Comparison of ENCODE assay signal across 12 cellular contexts in the genomic region with DNA sequence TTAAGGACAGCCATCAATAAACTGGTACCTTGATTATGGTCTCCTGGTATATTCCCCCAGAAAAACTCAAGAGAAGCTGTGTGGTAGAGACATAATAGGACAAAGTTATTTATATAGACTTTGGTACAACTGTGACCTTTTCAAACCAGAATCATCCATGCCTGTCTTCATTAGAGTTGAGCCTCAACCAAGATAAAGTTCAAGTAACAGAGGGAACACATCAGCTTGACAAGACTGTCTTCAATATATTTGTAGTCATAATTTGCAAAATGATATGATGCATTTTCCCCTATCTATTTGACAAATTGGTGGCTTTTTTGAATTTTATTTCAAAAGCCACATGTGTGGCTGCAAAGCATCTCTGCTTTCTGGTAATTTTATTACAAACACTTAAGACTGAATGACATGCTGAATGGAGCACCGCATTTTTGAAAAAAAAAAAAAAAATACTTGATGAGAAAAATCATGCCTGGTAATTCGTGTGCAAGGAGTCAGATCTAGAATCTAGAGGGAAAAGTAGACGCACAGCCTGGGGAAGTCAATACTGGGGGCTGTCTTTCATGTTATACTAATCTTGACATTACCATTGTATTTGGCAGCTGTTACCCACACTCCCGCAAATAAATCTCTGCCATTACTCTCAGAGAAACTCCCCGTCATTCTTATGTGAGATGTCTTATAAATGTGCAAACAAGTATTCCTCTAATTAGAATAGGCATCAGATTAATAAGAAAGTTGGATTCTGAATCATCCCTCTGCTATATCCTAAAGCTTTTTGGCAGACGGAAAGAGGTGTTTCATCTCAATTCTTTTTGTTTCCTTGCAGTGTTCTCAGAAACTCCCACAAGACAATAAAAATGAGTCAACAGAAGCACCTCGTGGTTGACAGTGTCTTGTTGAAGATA.
DNase-seq lines count a peak whose midpoint lies in the region; ATAC-seq and TF ChIP-seq lines count a peak whose summit lies in the region.
"Had no signal": no experiment of that assay in that cellular context is flagged by ENCODE, and none has a peak within 500 bp of the region (broad histone marks: within the 10 kb centered on the region; RNA-seq: fewer than 3 reads in every experiment).

No MANE protein-coding gene starts in this region.

- no peaks in the 10 kb centered on the region for H3K27me3 Mint-ChIP-seq in nephron (ENCODE audit: low read depth)

- intact Hi-C loops in left ventricle myocardium inferior (cut with micrococcal nuclease) = no loop called here

- H3K9me3 Mint-ChIP-seq in nephron = peaks cover 3% of the 10 kb centered on the region

- DNase-seq in GM06990 (ENCODE audit: extremely low read depth, insufficient read length) (peak; percentile 17), SK-N-DZ (ENCODE audit: low spot score) (peak; percentile 56), left ventricle myocardium inferior (no peak), HPDE6-E6E7 (ENCODE audit: extremely low spot score) (no peak)
- DNase-seq: NCI-H187; NK-92 treated with Interleukin-12 subunit alpha and Interleukin-12 subunit beta, amount 100 ng/mL, for 24 hours; right cardiac atrium; SW 1271 had no signal

- H3K27ac ChIP-seq in left ventricle myocardium inferior (replicated peaks) = no peak overlapping the region
- H3K27ac ChIP-seq: cardiac muscle cell had no signal

- H3K4me3 ChIP-seq in GM06990 (replicated peaks; ENCODE audit: low read depth, low read length) (no peak overlapping the region), left ventricle myocardium inferior (no peak overlapping the region)
- H3K4me3 ChIP-seq: cardiac muscle cell had no signal

- H3K27ac Mint-ChIP-seq in nephron = peak overlapping the region in 2 of 3 experiments; percentile 36 to 76

- H3K4me3 Mint-ChIP-seq in nephron = peak overlapping the region in 1 of 3 experiments; percentile 11

- H3K36me3 ChIP-seq in GM06990 (ENCODE audit: control insufficient read depth, insufficient read depth, low read length) (no peaks in the 10 kb centered on the region), left ventricle myocardium inferior (no peaks in the 10 kb centered on the region)
- H3K36me3 ChIP-seq: cardiac muscle cell had no signal

- no peaks in the 10 kb centered on the region for H3K27me3 ChIP-seq in GM06990 (replicated peaks; ENCODE audit: control insufficient read depth, insufficient read depth, low read length)
- no peaks in the 10 kb centered on the region for H3K27me3 ChIP-seq in left ventricle myocardium inferior (ENCODE audit: low read depth)
- H3K27me3 ChIP-seq: cardiac muscle cell had no signal

- ATAC-seq in GM18870 (IDR thresholded peaks at IDR 0.05; ENCODE audit: unreplicated experiment) = peak; percentile 65
- ATAC-seq in GM21447 (IDR thresholded peaks at IDR 0.05; ENCODE audit: unreplicated experiment) = no peak
- ATAC-seq: right cardiac atrium had no signal

- H3K9me3 ChIP-seq in left ventricle myocardium inferior (replicated peaks) = peaks cover 3% of the 10 kb centered on the region

- peaks cover 4% of the 10 kb centered on the region for H3K4me1 ChIP-seq in left ventricle myocardium inferior

- no peaks in the 10 kb centered on the region for H3K36me3 Mint-ChIP-seq in nephron (ENCODE audit: low read depth)

- H3K4me1 Mint-ChIP-seq in nephron = peaks cover 35% of the 10 kb centered on the region

- no peak for TF ChIP-seq CTCF in GM06990 (IDR thresholded peaks at IDR 0.05; ENCODE audit: insufficient read depth, low read length, poor library complexity, severe bottlenecking)
- TF ChIP-seq CTCF in nephron (IDR thresholded peaks at IDR 0.05; ENCODE audit: unreplicated experiment in 3 of 3) = no peak
- TF ChIP-seq CTCF in left ventricle myocardium inferior (IDR thresholded peaks at IDR 0.05; ENCODE audit: borderline replicate concordance) = no peak

Comparison
In these comparisons a context has a peak if more than half of its experiments do, and no peak if none do; other contexts are left out.
1. DNase-seq: peak in GM06990 (single experiment) and SK-N-DZ (single experiment); none in left ventricle myocardium inferior (single experiment) and HPDE6-E6E7 (single experiment).